ENCODE assay signal across 7 cellular contexts in genomic region chr11:125049393-125049792, GRCh38.
"Had no signal": no experiment of that assay in that cellular context is flagged by ENCODE, and none has a peak within 500 bp of the region (broad histone marks: within the 10 kb centered on the region; RNA-seq: fewer than 3 reads in every experiment).

No MANE protein-coding gene starts in this region.

- H3K36me3 ChIP-seq: HAP-1 had no signal

- ATAC-seq: HCT116, HepG2 had no signal

- H3K9me3 ChIP-seq: HAP-1 had no signal

- H3K4me3 ChIP-seq: HAP-1 had no signal

- H3K27ac ChIP-seq: HL-60 had no signal

- DNase-seq: GOT3, H7, HFFc6 had no signal

- H3K4me1 ChIP-seq: HAP-1 had no signal
